In the genomic region with DNA sequence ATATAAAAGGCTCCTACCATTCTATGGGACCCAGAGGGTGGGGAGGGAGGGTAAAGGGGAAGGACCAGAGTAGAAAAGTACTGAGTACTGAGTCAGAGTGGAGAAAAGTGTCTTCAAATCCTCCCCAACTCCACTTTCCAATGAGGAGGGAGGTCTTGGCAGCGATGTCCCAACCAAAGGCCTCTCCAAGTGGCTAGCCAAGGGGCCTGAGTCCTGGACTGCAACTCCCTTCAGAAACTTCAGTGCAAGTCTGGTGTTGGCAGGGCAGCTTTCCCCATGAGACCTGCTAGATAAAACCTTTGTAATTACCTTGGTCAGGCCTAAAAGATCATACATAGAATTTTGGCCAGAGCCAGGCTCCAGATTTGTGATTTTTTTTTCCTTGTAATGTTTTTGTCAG, we compare ENCODE assay signal across 26 cellular contexts.
"Had no signal": no experiment of that assay in that cellular context is flagged by ENCODE, and none has a peak within 500 bp of the region (broad histone marks: within the 10 kb centered on the region; RNA-seq: fewer than 3 reads in every experiment).

No MANE protein-coding gene starts in this region.

- DNase-seq: stimulated activated CD4-positive, alpha-beta T cell treated with anti-CD3 and anti-CD28 coated beads, Interleukin-2, amount 100 ng/mL, for 48 hours; stimulated activated CD4-positive, alpha-beta T cell treated with anti-CD3 and anti-CD28 coated beads, Interleukin-4, amount 100 ng/mL, for 1 hour; stimulated activated CD4-positive, alpha-beta T cell treated with anti-CD3 and anti-CD28 coated beads, Interleukin-4, amount 100 ng/mL, for 24 hours; stimulated activated CD4-positive, alpha-beta T cell treated with anti-CD3 and anti-CD28 coated beads, Interleukin-4, amount 100 ng/mL, for 4 hours; stimulated activated CD8-positive, alpha-beta memory T cell treated with anti-CD3 and anti-CD28 coated beads, Interleukin-4, amount 100 ng/mL, for 48 hours; stimulated activated naive B cell treated with anti-CD40 and anti-IgM and Interleukin-4, amounts not matched to agents 10 μg/mL and 1 μg/mL and 100 μg/mL, for 72 hours; stimulated activated naive CD4-positive, alpha-beta T cell; stimulated activated naive CD4-positive, alpha-beta T cell treated with Interleukin-2 at 50 U/mL for 16 hours; stimulated activated naive CD8-positive, alpha-beta T cell treated with anti-CD3 and anti-CD28 coated beads, Interleukin-15, amount 100 ng/mL, for 72 hours; stimulated activated naive CD8-positive, alpha-beta T cell treated with anti-CD3 and anti-CD28 coated beads, Interleukin-15, Interleukin-2, amounts not matched to agents 100 U/mL and 50 U/mL, for 24 hours; stomach; substantia nigra; testis; thyroid gland; tibial artery; transverse colon; trophoblast cell; upper lobe of left lung; upper lobe of right lung; uterus had no signal

- ATAC-seq: stimulated activated effector memory CD8-positive, alpha-beta T cell treated with anti-CD3 and anti-CD28 coated beads, Interleukin-12 subunit alpha, Interleukin-12 subunit beta, amount 100 ng/mL, for 72 hours; stimulated activated memory B cell treated with anti-CD40 and anti-IgM and Interleukin-4, amounts not matched to agents 10 μg/mL and 1 μg/mL and 100 μg/mL, for 72 hours; stimulated activated naive B cell treated with anti-CD40 and anti-IgM and Interleukin-4, amounts not matched to agents 10 μg/mL and 1 μg/mL and 100 μg/mL, for 72 hours; stimulated activated naive CD8-positive, alpha-beta T cell treated with anti-CD3 and anti-CD28 coated beads, Interleukin-15, amount 100 ng/mL, for 72 hours; stimulated activated naive CD8-positive, alpha-beta T cell treated with anti-CD3 and anti-CD28 coated beads, Interleukin-15, Interleukin-2, amounts not matched to agents 100 U/mL and 50 U/mL, for 24 hours; upper lobe of right lung had no signal

- H3K9me3 ChIP-seq: suprapubic skin, testis, thoracic aorta, thyroid gland, tibial artery, transverse colon, upper lobe of right lung, uterus, vagina had no signal

- H3K4me3 ChIP-seq: stomach, suprapubic skin, testis, thoracic aorta, thyroid gland, tibial artery, tibial nerve, transverse colon, upper lobe of left lung, upper lobe of right lung, uterus, vagina had no signal

- H3K4me1 ChIP-seq: stomach, suprapubic skin, testis, tibial artery, tibial nerve, transverse colon, upper lobe of left lung, upper lobe of right lung, uterus, vagina had no signal

- H3K27ac ChIP-seq: stomach, suprapubic skin, testis, thoracic aorta, thyroid gland, tibial artery, tibial nerve, transverse colon, upper lobe of left lung, upper lobe of right lung, uterus, vagina had no signal

- H3K36me3 ChIP-seq: stomach, suprapubic skin, thoracic aorta, thyroid gland, tibial artery, tibial nerve, transverse colon, upper lobe of left lung, upper lobe of right lung, uterus, vagina had no signal

- H3K27me3 ChIP-seq: testis, thyroid gland, tibial nerve, transverse colon, upper lobe of left lung, upper lobe of right lung, uterus, vagina had no signal
